2 cellular contexts compared by ENCODE assay signal in the genomic region with DNA sequence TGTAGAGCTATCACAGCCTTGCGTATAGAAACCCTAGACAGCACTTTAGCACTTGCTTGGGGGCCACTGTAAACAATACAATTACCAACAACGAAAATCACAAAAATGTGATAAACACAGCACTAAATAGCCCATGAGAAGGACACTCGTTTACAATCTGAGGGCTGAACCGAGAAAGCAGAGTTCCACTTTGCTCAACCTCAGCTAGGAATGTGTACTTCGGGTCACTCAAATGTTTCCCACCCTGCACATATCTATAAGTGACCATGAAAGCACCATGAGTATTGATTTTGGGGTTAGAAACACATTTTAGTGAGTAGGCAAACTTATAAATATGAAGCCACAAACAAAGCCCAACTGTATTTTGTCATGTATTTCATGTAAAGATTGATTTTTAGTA.
TF ChIP-seq lines count a peak whose summit lies in the region.

No MANE protein-coding gene starts in this region.

TF ChIP-seq in HepG2, 621 proteins besides CTCF, POLR2A, EP300 and RAD21:
- no peak for TF ChIP-seq SOX6 (IDR thresholded peaks at IDR 0.05)
- TF ChIP-seq SOX6 (CRISPR knock-in tag; IDR thresholded peaks at IDR 0.05) = 0 out of 2 replicates have a peak, but pooled peaks have one; percentile 10
- TF ChIP-seq SALL1 (CRISPR knock-in tag; IDR thresholded peaks at IDR 0.05) = peak; percentile 39; the same call in 1 of the 2 replicates
- TF ChIP-seq MEF2D (CRISPR knock-in tag; IDR thresholded peaks at IDR 0.05) = no peak
- TF ChIP-seq, protein P1, sequence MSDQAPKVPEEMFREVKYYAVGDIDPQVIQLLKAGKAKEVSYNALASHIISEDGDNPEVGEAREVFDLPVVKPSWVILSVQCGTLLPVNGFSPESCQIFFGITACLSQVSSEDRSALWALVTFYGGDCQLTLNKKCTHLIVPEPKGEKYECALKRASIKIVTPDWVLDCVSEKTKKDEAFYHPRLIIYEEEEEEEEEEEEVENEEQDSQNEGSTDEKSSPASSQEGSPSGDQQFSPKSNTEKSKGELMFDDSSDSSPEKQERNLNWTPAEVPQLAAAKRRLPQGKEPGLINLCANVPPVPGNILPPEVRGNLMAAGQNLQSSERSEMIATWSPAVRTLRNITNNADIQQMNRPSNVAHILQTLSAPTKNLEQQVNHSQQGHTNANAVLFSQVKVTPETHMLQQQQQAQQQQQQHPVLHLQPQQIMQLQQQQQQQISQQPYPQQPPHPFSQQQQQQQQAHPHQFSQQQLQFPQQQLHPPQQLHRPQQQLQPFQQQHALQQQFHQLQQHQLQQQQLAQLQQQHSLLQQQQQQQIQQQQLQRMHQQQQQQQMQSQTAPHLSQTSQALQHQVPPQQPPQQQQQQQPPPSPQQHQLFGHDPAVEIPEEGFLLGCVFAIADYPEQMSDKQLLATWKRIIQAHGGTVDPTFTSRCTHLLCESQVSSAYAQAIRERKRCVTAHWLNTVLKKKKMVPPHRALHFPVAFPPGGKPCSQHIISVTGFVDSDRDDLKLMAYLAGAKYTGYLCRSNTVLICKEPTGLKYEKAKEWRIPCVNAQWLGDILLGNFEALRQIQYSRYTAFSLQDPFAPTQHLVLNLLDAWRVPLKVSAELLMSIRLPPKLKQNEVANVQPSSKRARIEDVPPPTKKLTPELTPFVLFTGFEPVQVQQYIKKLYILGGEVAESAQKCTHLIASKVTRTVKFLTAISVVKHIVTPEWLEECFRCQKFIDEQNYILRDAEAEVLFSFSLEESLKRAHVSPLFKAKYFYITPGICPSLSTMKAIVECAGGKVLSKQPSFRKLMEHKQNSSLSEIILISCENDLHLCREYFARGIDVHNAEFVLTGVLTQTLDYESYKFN (CRISPR knock-in tag; conservative IDR thresholded peaks at IDR 0.05) = 0 out of 2 replicates have a peak, but pooled peaks have one; percentile 23

TF ChIP-seq in K562, 482 proteins besides CTCF, POLR2A, EP300 and RAD21:
- TF ChIP-seq ZSCAN29 (IDR thresholded peaks at IDR 0.05) (no peak), CBX8 (IDR thresholded peaks at IDR 0.05; ENCODE audit: borderline replicate concordance, extremely low read depth, low read depth, low read length, poor library complexity, severe bottlenecking) (peak; percentile 86), HSF4 (CRISPR knock-in tag; IDR thresholded peaks at IDR 0.05; ENCODE audit: borderline replicate concordance) (no peak)
